In genomic region chr3:18345015-18345367, GRCh38 we compare ENCODE assay signal across 14 cellular contexts.
"Had no signal": no experiment of that assay in that cellular context is flagged by ENCODE, and none has a peak within 500 bp of the region (broad histone marks: within the 10 kb centered on the region; RNA-seq: fewer than 3 reads in every experiment).

No MANE protein-coding gene starts in this region.

- H3K4me3 Mint-ChIP-seq: activated CD4-positive, alpha-beta T cell treated with anti-CD3 and anti-CD28 coated beads, Interleukin-2, amount 10 ng/mL, durations not matched to agents 7 days and 5 days; activated naive CD4-positive, alpha-beta T cell treated with anti-CD3 and anti-CD28 coated beads for 36 hours; type B pancreatic cell had no signal

- H3K27ac ChIP-seq: brain microvascular endothelial cell, epithelial cell of prostate, gastrocnemius medialis, heart right ventricle, psoas muscle, right lobe of liver, suprapubic skin had no signal

- H3K27me3 Mint-ChIP-seq: type B pancreatic cell had no signal

- H3K9me3 ChIP-seq: gastrocnemius medialis, heart right ventricle, psoas muscle, right lobe of liver, suprapubic skin had no signal

- H3K27me3 ChIP-seq: brain microvascular endothelial cell, gastrocnemius medialis, heart right ventricle, right lobe of liver, suprapubic skin had no signal

- ATAC-seq: gastrocnemius medialis, heart right ventricle, psoas muscle, right lobe of liver had no signal

- H3K4me1 ChIP-seq: gastrocnemius medialis, heart right ventricle, psoas muscle, right lobe of liver, suprapubic skin had no signal

- H3K27ac Mint-ChIP-seq: activated CD4-positive, alpha-beta T cell treated with anti-CD3 and anti-CD28 coated beads, Interleukin-2, amount 10 ng/mL, durations not matched to agents 7 days and 5 days; activated naive CD4-positive, alpha-beta T cell treated with anti-CD3 and anti-CD28 coated beads for 36 hours; type B pancreatic cell had no signal

- H3K4me3 ChIP-seq: gastrocnemius medialis, heart right ventricle, psoas muscle, right lobe of liver, suprapubic skin had no signal

- H3K9me3 Mint-ChIP-seq: activated CD4-positive, alpha-beta T cell treated with anti-CD3 and anti-CD28 coated beads, Interleukin-2, amount 10 ng/mL, durations not matched to agents 7 days and 5 days; activated naive CD4-positive, alpha-beta T cell treated with anti-CD3 and anti-CD28 coated beads for 36 hours; type B pancreatic cell had no signal

- DNase-seq: activated CD4-positive, alpha-beta T cell treated with anti-CD3 and anti-CD28 coated beads, Interleukin-2, amount 10 ng/mL, durations not matched to agents 7 days and 5 days; activated naive CD4-positive, alpha-beta T cell treated with anti-CD3 and anti-CD28 coated beads for 36 hours; activated T-cell treated with anti-CD3 and anti-CD28 coated beads, Interleukin-2, amount 50 U/mL, for 48 hours; amygdala; brain microvascular endothelial cell; effector memory CD4-positive, alpha-beta T cell; gastrocnemius medialis; heart right ventricle; psoas muscle; right lobe of liver; stimulated activated CD4-positive, alpha-beta T cell treated with anti-CD3 and anti-CD28 coated beads, Interleukin-2, amount 100 ng/mL, for 24 hours had no signal

- H3K36me3 ChIP-seq: brain microvascular endothelial cell had no signal
